Comparison of ENCODE assay signal across 15 cellular contexts in genomic region chr12:126668538-126668937, GRCh38.
A peak's percentile ranks its signal among the peaks of the same experiment; 100 is the strongest.
DNase-seq lines count a peak whose midpoint lies in the region; ATAC-seq and TF ChIP-seq lines count a peak whose summit lies in the region.
"Had no signal": no experiment of that assay in that cellular context is flagged by ENCODE, and none has a peak within 500 bp of the region (broad histone marks: within the 10 kb centered on the region; RNA-seq: fewer than 3 reads in every experiment).

No MANE protein-coding gene starts in this region.

- CTCF ChIA-PET in activated CD4-positive, alpha-beta memory T cell treated with anti-CD3 and anti-CD28 coated beads for 36 hours (lab: Charles Lee): no interaction called here

- H3K79me1 ChIP-seq in neuronal stem cell (ENCODE audit: low read depth, low read length): no peaks in the 10 kb centered on the region

- H3K18ac ChIP-seq in neuronal stem cell (ENCODE audit: low read length): no peak overlapping the region

- no peaks in the 10 kb centered on the region for H3K9me3 ChIP-seq in neuronal stem cell (replicated peaks in 1 of 2; ENCODE audit: control insufficient read depth in 2 of 2, insufficient read depth in 1 of 2, low read depth in 1 of 2, low read length in 2 of 2)

- POLR2A ChIA-PET in activated CD4-positive, alpha-beta memory T cell treated with anti-CD3 and anti-CD28 coated beads for 36 hours (lab: Charles Lee): no interaction called here

- no peak overlapping the region for H2BK15ac ChIP-seq in neuronal stem cell (ENCODE audit: low read length)

- TF ChIP-seq CTCF in NB4 (IDR thresholded peaks at IDR 0.05; ENCODE audit: low read depth, low read length) (no peak), cardiac fibroblast (IDR thresholded peaks at IDR 0.05; ENCODE audit: low read depth, low read length) (no peak), omental fat pad (IDR thresholded peaks at IDR 0.05) (no peak)

- H3K4me3 Mint-ChIP-seq in activated CD4-positive, alpha-beta memory T cell treated with anti-CD3 and anti-CD28 coated beads for 36 hours: no peak overlapping the region
- H3K4me3 Mint-ChIP-seq: activated CD4-positive, alpha-beta memory T cell treated with anti-CD3 and anti-CD28 coated beads, Interleukin-2, amount 10 ng/mL, durations not matched to agents 7 days and 5 days; activated naive CD4-positive, alpha-beta T cell treated with anti-CD3 and anti-CD28 coated beads for 36 hours; CD14-positive monocyte; neural crest cell; T-helper 1 cell treated with Interleukin-12 subunit alpha and Interleukin-12 subunit beta and Interleukin-4 antibody, amounts not matched to agents 30 μg/mL and 1 μg/mL, for 36 hours had no signal

- WGBS in neuronal stem cell (ENCODE audit: extremely low coverage in 2 of 2, insufficient read length in 2 of 2, insufficient replicate concordance in 1 of 2), 2 donors: no CpG with 5 or more reads among the region's 1 CpG

- intact Hi-C loops in activated CD4-positive, alpha-beta memory T cell treated with anti-CD3 and anti-CD28 coated beads for 36 hours (cut with micrococcal nuclease): no loop called here

- H3K27me3 Mint-ChIP-seq in activated CD4-positive, alpha-beta memory T cell treated with anti-CD3 and anti-CD28 coated beads for 36 hours: no peaks in the 10 kb centered on the region
- H3K27me3 Mint-ChIP-seq: activated CD4-positive, alpha-beta memory T cell treated with anti-CD3 and anti-CD28 coated beads, Interleukin-2, amount 10 ng/mL, durations not matched to agents 7 days and 5 days had no signal

- no peak overlapping the region for H2AFZ ChIP-seq in neuronal stem cell (ENCODE audit: low read length)

- H4K8ac ChIP-seq in neuronal stem cell (ENCODE audit: low read depth, low read length): no peak overlapping the region

- no peaks in the 10 kb centered on the region for H3K27me3 ChIP-seq in neuronal stem cell (ENCODE audit: control insufficient read depth in 3 of 3, insufficient read depth in 3 of 3, low read depth in 1 of 3, low read length in 3 of 3)

- DNase-seq in Daoy (ENCODE audit: low read depth) (peak; percentile 60), NB4 (ENCODE audit: low read depth) (peak; percentile 51), cardiac fibroblast (ENCODE audit: low read depth in 2 of 2) (peak; percentile 69 to 95), omental fat pad (ENCODE audit: low spot score) (no peak), neuronal stem cell (ENCODE audit: low spot score) (no peak)
- DNase-seq in activated effector memory CD4-positive, alpha-beta T cell treated with Interleukin-2 at 50 U/mL for 16 hours: no peak
- DNase-seq in activated CD4-positive, alpha-beta memory T cell treated with anti-CD3 and anti-CD28 coated beads for 36 hours: no peak
- DNase-seq: activated CD4-positive, alpha-beta memory T cell treated with anti-CD3 and anti-CD28 coated beads, Interleukin-2, amount 10 ng/mL, durations not matched to agents 7 days and 5 days; activated naive CD4-positive, alpha-beta T cell treated with anti-CD3 and anti-CD28 coated beads for 36 hours; left colon had no signal

- no peaks in the 10 kb centered on the region for H3K36me3 ChIP-seq in neuronal stem cell (replicated peaks in 1 of 2; ENCODE audit: control insufficient read depth in 2 of 2, insufficient read depth in 2 of 2, low read length in 2 of 2)

- no peak overlapping the region for H3K9ac ChIP-seq in neuronal stem cell (ENCODE audit: low read depth, low read length, poor library complexity)

- no peak overlapping the region for H3K4me2 ChIP-seq in neuronal stem cell (ENCODE audit: insufficient read depth, low read length, poor library complexity, severe bottlenecking)

- TF ChIP-seq POLR2A in NB4 (IDR thresholded peaks at IDR 0.05; ENCODE audit: extremely low read depth, insufficient read length): no peak

- H2BK12ac ChIP-seq in neuronal stem cell (ENCODE audit: low read length): no peak overlapping the region

- H3K4me3 ChIP-seq in NB4 (ENCODE audit: low read depth, low read length): no peak overlapping the region
- H3K4me3 ChIP-seq in cardiac fibroblast (replicated peaks in 1 of 2; ENCODE audit: low read depth in 2 of 2, low read length in 2 of 2): no peak overlapping the region
- H3K4me3 ChIP-seq in neuronal stem cell (ENCODE audit: low read length in 2 of 2): no peak overlapping the region
- H3K4me3 ChIP-seq: coronary artery had no signal

- no peak overlapping the region for H3K23ac ChIP-seq in neuronal stem cell (ENCODE audit: low read depth, low read length, poor library complexity)

- H3K27ac Mint-ChIP-seq in activated CD4-positive, alpha-beta memory T cell treated with anti-CD3 and anti-CD28 coated beads for 36 hours: no peak overlapping the region
- H3K27ac Mint-ChIP-seq: activated CD4-positive, alpha-beta memory T cell treated with anti-CD3 and anti-CD28 coated beads, Interleukin-2, amount 10 ng/mL, durations not matched to agents 7 days and 5 days; activated naive CD4-positive, alpha-beta T cell treated with anti-CD3 and anti-CD28 coated beads for 36 hours; CD14-positive monocyte; T-helper 1 cell treated with Interleukin-12 subunit alpha and Interleukin-12 subunit beta and Interleukin-4 antibody, amounts not matched to agents 30 μg/mL and 1 μg/mL, for 36 hours had no signal

- no peak overlapping the region for H3K4ac ChIP-seq in neuronal stem cell (ENCODE audit: low read length)

- H3K36me3 Mint-ChIP-seq in activated CD4-positive, alpha-beta memory T cell treated with anti-CD3 and anti-CD28 coated beads for 36 hours: no peaks in the 10 kb centered on the region
- H3K36me3 Mint-ChIP-seq: CD14-positive monocyte had no signal

- H3K14ac ChIP-seq in neuronal stem cell (ENCODE audit: low read length): no peak overlapping the region

- H2AK5ac ChIP-seq in neuronal stem cell (ENCODE audit: low read depth, low read length): no peak overlapping the region

- no peaks in the 10 kb centered on the region for H3K4me1 ChIP-seq in neuronal stem cell (ENCODE audit: control insufficient read depth in 2 of 2, insufficient read depth in 1 of 2, low read depth in 1 of 2, low read length in 2 of 2)

- no peak overlapping the region for H3K27ac ChIP-seq in neuronal stem cell (replicated peaks; ENCODE audit: low read length)
- H3K27ac ChIP-seq: coronary artery had no signal

- H4K91ac ChIP-seq in neuronal stem cell (ENCODE audit: low read depth, low read length, poor library complexity): no peak overlapping the region

- no peak overlapping the region for H2BK5ac ChIP-seq in neuronal stem cell (ENCODE audit: low read length)

- H3K9me3 Mint-ChIP-seq in activated CD4-positive, alpha-beta memory T cell treated with anti-CD3 and anti-CD28 coated beads for 36 hours: no peaks in the 10 kb centered on the region
- H3K9me3 Mint-ChIP-seq: activated CD4-positive, alpha-beta memory T cell treated with anti-CD3 and anti-CD28 coated beads, Interleukin-2, amount 10 ng/mL, durations not matched to agents 7 days and 5 days; T-helper 1 cell treated with Interleukin-12 subunit alpha and Interleukin-12 subunit beta and Interleukin-4 antibody, amounts not matched to agents 30 μg/mL and 1 μg/mL, for 36 hours had no signal

- ATAC-seq in omental fat pad (ENCODE audit: low FRiP score) (peak; percentile 86), HG03039 (IDR thresholded peaks at IDR 0.05; ENCODE audit: unreplicated experiment) (no peak)
- ATAC-seq: left colon had no signal

- no peaks in the 10 kb centered on the region for H3K4me1 Mint-ChIP-seq in activated CD4-positive, alpha-beta memory T cell treated with anti-CD3 and anti-CD28 coated beads for 36 hours (ENCODE audit: low read depth)
- H3K4me1 Mint-ChIP-seq: activated CD4-positive, alpha-beta memory T cell treated with anti-CD3 and anti-CD28 coated beads, Interleukin-2, amount 10 ng/mL, durations not matched to agents 7 days and 5 days; CD14-positive monocyte; neural crest cell had no signal

- no peak overlapping the region for H2BK120ac ChIP-seq in neuronal stem cell (ENCODE audit: low read depth, low read length)

Comparison
In these comparisons a context has a peak if more than half of its experiments do, and no peak if none do; other contexts are left out.
1. DNase-seq: peak in Daoy (single experiment), NB4 (single experiment) and cardiac fibroblast (2 of 2); none in omental fat pad (single experiment), neuronal stem cell (single experiment), activated effector memory CD4-positive, alpha-beta T cell treated with Interleukin-2 at 50 U/mL for 16 hours (single experiment) and activated CD4-positive, alpha-beta memory T cell treated with anti-CD3 and anti-CD28 coated beads for 36 hours (single experiment).